Comparison of ENCODE assay signal across 8 cellular contexts in the genomic region with DNA sequence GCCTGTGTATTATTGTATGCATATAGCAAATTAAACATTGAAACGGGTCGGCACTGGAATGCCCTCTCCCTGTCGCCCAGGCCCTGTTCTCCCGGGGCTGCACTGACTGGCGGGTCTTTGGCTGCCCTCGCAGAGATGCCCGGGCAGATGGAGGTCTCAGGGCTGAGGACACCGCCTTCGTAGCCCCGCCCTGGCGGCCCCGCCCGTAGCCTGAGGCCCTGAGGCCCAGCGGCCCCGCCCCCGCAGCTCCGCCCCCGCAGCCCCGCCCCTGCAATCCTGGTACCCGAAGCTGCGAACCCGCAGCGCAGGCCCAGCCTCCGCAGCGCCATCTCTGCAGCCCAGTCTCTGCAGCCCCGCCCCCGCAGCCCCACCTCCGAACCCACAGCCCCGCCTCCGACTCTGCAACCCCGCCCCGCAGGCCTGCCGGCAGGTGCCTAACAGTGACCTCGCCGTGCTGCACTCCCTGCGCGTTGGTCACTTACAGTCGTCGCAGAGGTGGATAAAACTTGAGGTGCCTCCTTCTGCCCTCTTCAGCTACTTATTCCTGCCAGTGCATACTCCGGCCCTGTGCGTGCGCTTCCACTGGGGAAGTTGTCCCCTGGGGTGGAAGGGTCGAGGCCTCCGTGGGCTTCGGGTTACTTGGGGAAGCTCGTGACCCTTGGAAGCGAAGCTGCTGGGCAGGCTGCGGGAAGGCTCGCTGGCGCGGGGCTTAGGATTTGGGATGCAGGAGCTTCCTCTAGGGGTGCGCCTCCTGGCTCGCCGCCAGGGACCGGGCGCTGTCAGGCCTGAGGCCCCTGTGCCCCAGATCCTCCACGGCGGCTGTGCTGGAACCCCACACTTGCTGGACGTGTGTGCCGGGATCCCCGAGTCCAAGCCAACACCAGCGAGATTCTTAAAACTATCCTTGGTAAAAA.
A peak's percentile ranks its signal among the peaks of the same experiment; 100 is the strongest.
DNase-seq lines count a peak whose midpoint lies in the region; ATAC-seq and TF ChIP-seq lines count a peak whose summit lies in the region.

No MANE protein-coding gene starts in this region.

- H3K27me3 ChIP-seq in right atrium auricular region (no peaks in the 10 kb centered on the region), ascending aorta (no peaks in the 10 kb centered on the region), iPS-15b (ENCODE audit: control insufficient read depth, insufficient read depth, low read length) (peaks cover 12% of the 10 kb centered on the region)

- H3K27ac ChIP-seq in right atrium auricular region (no peak overlapping the region), ascending aorta (no peak overlapping the region)

- H3K4me1 ChIP-seq in right atrium auricular region, result peaks cover 0 to 22% of the 10 kb centered on the region in 2 donors
- no peaks in the 10 kb centered on the region for H3K4me1 ChIP-seq in ascending aorta
- peaks cover 5% of the 10 kb centered on the region for H3K4me1 ChIP-seq in iPS-15b (ENCODE audit: control insufficient read depth, insufficient read depth, low read length)

- peaks cover 25% of the 10 kb centered on the region for H3K4me1 Mint-ChIP-seq in T-helper 17 cell

- intact Hi-C loops in Right ventricle myocardium inferior (cut with DNase I) (loop anchor here (5.0 to 10.0 kb wide), 5 partner anchors 300 to 1088 kb away; no protein-coding TSS in a partner anchor), ascending aorta (cut with DNase I) (loop anchor here (2.0 to 10.0 kb wide), 8 partner anchors 163 to 1250 kb away; partner anchors contain the start of genes MED10, TENT4A and UBE2QL1)

- peak; percentile 89 for ATAC-seq in Right ventricle myocardium inferior
- peak; percentile 71 for ATAC-seq in HG03280 (IDR thresholded peaks at IDR 0.05; ENCODE audit: unreplicated experiment)
- ATAC-seq in T-helper 17 cell, result peak; percentile 98

- no peak overlapping the region for H3K27ac Mint-ChIP-seq in T-helper 17 cell

- peaks cover 18% of the 10 kb centered on the region for H3K27me3 Mint-ChIP-seq in T-helper 17 cell

- H3K36me3 ChIP-seq in right atrium auricular region (peaks cover 8% of the 10 kb centered on the region), ascending aorta (peaks cover 0 to 5% of the 10 kb centered on the region in 2 donors), iPS-15b (ENCODE audit: control insufficient read depth, insufficient read depth, low read length) (no peaks in the 10 kb centered on the region)

- TF ChIP-seq CTCF in right atrium auricular region (IDR thresholded peaks at IDR 0.05) (no peak), ascending aorta (IDR thresholded peaks at IDR 0.05) (no peak)

- H3K9me3 ChIP-seq in right atrium auricular region (no peaks in the 10 kb centered on the region), T-helper 17 cell (ENCODE audit: control insufficient read depth, low read length, poor library complexity, severe bottlenecking) (no peaks in the 10 kb centered on the region), ascending aorta (no peaks in the 10 kb centered on the region), iPS-15b (ENCODE audit: control insufficient read depth, insufficient read depth, low read length) (no peaks in the 10 kb centered on the region)

- H3K4me3 Mint-ChIP-seq in T-helper 17 cell, result peak overlapping the region; percentile 72

- no peaks in the 10 kb centered on the region for H3K36me3 Mint-ChIP-seq in T-helper 17 cell (ENCODE audit: low read depth)

- DNase-seq in Right ventricle myocardium inferior (ENCODE audit: missing footprints) (peak; percentile 90), right atrium auricular region (ENCODE audit: low spot score) (no peak), T-helper 17 cell (peak; percentile 78 to 87 (median 85)), ascending aorta (ENCODE audit: low spot score in 2 of 2) (peak in 1 of 2 donors; percentile 81), epidermal melanocyte (ENCODE audit: insufficient read length, low spot score) (no peak)
- peak; percentile 73 to 78 for DNase-seq in stimulated activated CD4-positive, alpha-beta T cell treated with anti-CD3 and anti-CD28 coated beads, Interleukin-1b, Interleukin-23, amount 100 ng/mL, for 4 hours (ENCODE audit: low read depth in 2 of 2)

- H3K4me3 ChIP-seq in right atrium auricular region, result peak overlapping the region in 1 of 2 donors; percentile 40
- H3K4me3 ChIP-seq in ascending aorta, result peak overlapping the region; percentile 31 to 54
- H3K4me3 ChIP-seq in iPS-15b (ENCODE audit: low read depth, low read length), result peak overlapping the region; percentile 37

- H3K9ac ChIP-seq in iPS-15b (ENCODE audit: low read depth, low read length), result no peak overlapping the region

Comparison
In these comparisons a context has a peak if more than half of its experiments do, and no peak if none do; other contexts are left out.
1. DNase-seq: peak in Right ventricle myocardium inferior (single experiment), T-helper 17 cell (3 of 3) and stimulated activated CD4-positive, alpha-beta T cell treated with anti-CD3 and anti-CD28 coated beads, Interleukin-1b, Interleukin-23, amount 100 ng/mL, for 4 hours (2 of 2); none in right atrium auricular region (single experiment) and epidermal melanocyte (single experiment).
2. Peak in every context shown above with its lines, with median percentiles within 50 percentile points of each other: ATAC-seq.